Comparison of ENCODE assay signal across 16 cellular contexts in the genomic region with DNA sequence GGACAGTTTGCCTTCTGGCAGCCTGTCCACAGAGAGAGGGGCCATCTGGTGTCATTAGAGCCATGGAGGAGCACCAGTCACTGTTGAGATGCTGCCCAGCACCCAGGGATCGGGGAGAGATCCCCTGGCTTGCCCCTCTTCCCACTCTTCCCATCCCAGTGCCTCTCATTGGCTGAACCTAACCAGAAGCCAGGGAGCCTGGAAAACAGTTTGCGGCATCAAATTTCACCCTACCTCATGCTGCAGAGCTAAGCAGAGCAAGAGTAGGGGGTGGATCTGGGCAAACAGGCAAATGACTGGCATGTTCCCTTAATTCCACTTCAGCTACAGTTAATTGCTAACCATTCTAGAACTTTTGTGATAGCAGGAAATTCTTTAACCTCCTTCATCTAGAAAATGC. TPM values are rescaled to one million over a fixed set of nuclear protein-coding genes. Genes with fewer than 3 reads are reported as not detected.
DNase-seq lines count a peak whose midpoint lies in the region; ATAC-seq, FAIRE-seq and TF ChIP-seq lines count a peak whose summit lies in the region.
"Had no signal": no experiment of that assay in that cellular context is flagged by ENCODE, and none has a peak within 500 bp of the region (broad histone marks: within the 10 kb centered on the region; RNA-seq: fewer than 3 reads in every experiment).

No MANE protein-coding gene starts in this region.

- H3K27me3 ChIP-seq in astrocyte (ENCODE audit: insufficient read depth, low read length), result no peaks in the 10 kb centered on the region
- H3K27me3 ChIP-seq in adrenal gland, result no peaks in the 10 kb centered on the region
- H3K27me3 ChIP-seq: gastroesophageal sphincter had no signal

- no peak overlapping the region for H2AFZ ChIP-seq in astrocyte (ENCODE audit: low read depth, low read length)

- H3K9ac ChIP-seq in astrocyte (ENCODE audit: low read length), result no peak overlapping the region

- H3K27me3 Mint-ChIP-seq in astrocyte (ENCODE audit: low read depth, unreplicated experiment) (no peaks in the 10 kb centered on the region), nephron progenitor cell (ENCODE audit: low read depth, poor library complexity) (peaks cover 5% of the 10 kb centered on the region)
- H3K27me3 Mint-ChIP-seq: type B pancreatic cell had no signal

- intact Hi-C loops in adrenal gland (cut with DNase I), result no loop called here

- no peak for TF ChIP-seq POLR2A in adrenal gland (IDR thresholded peaks at IDR 0.05)

- FAIRE-seq in astrocyte (lab: Jason Lieb, UNC), result no peak

- H3K4me3 Mint-ChIP-seq in astrocyte (ENCODE audit: unreplicated experiment), result no peak overlapping the region
- no peak overlapping the region for H3K4me3 Mint-ChIP-seq in nephron progenitor cell
- H3K4me3 Mint-ChIP-seq: type B pancreatic cell had no signal

- H3K27ac Mint-ChIP-seq in astrocyte (ENCODE audit: unreplicated experiment) (no peak overlapping the region), nephron progenitor cell (no peak overlapping the region)
- H3K27ac Mint-ChIP-seq: type B pancreatic cell had no signal

- H3K36me3 Mint-ChIP-seq in astrocyte (ENCODE audit: low read depth, unreplicated experiment) (peaks cover 9% of the 10 kb centered on the region), nephron progenitor cell (ENCODE audit: low read depth) (no peaks in the 10 kb centered on the region)

- 82 to 94% (median 90%) methylated on average over 2 of the region's 2 CpGs for WGBS in adrenal gland, 4 donors

- H3K36me3 ChIP-seq in astrocyte (ENCODE audit: insufficient read depth, low read length) (no peaks in the 10 kb centered on the region), adrenal gland (replicated peaks in 1 of 2) (no peaks in the 10 kb centered on the region)
- H3K36me3 ChIP-seq: gastroesophageal sphincter had no signal

- peaks cover 16% of the 10 kb centered on the region for H3K4me1 Mint-ChIP-seq in astrocyte (ENCODE audit: low read depth, unreplicated experiment)
- peaks cover 12% of the 10 kb centered on the region for H3K4me1 Mint-ChIP-seq in nephron progenitor cell

- H3K4me1 ChIP-seq in astrocyte (ENCODE audit: insufficient read depth, low read length), result peaks cover 6% of the 10 kb centered on the region
- no peaks in the 10 kb centered on the region for H3K4me1 ChIP-seq in adrenal gland (replicated peaks in 1 of 2)

- H3K4me3 ChIP-seq in astrocyte (ENCODE audit: insufficient read depth, low read depth, low read length) (no peak overlapping the region), adrenal gland (no peak overlapping the region)
- H3K4me3 ChIP-seq: gastroesophageal sphincter had no signal

- H3K9me3 Mint-ChIP-seq in astrocyte (ENCODE audit: unreplicated experiment) (no peaks in the 10 kb centered on the region), nephron progenitor cell (no peaks in the 10 kb centered on the region)
- H3K9me3 Mint-ChIP-seq: type B pancreatic cell had no signal

- DNase-seq in NCI-H1092 treated with DMSO at 0.1 percent for 48 hours (lab: John Stamatoyannopoulos, UW) (peak; percentile 10), NCI-H1092 (lab: John Stamatoyannopoulos, UW) (no peak), NCI-H2107 (lab: John Stamatoyannopoulos, UW) (peak; percentile 34), astrocyte (ENCODE audit: low read depth) (peak; percentile 44), nephron progenitor cell (peak; percentile 39), GDM1 (lab: John Stamatoyannopoulos, UW) (no peak), adrenal gland (no peak)
- DNase-seq: activated CD8-positive, alpha-beta memory T cell treated with anti-CD3 and anti-CD28 coated beads, Interleukin-2, amount 50 U/mL, for 4 hours; amygdala; effector memory CD4-positive, alpha-beta T cell; left colon; NCI-H1930; SHP77 had no signal

- no peak overlapping the region for H3K4me2 ChIP-seq in astrocyte (ENCODE audit: low read length)

- H3K27ac ChIP-seq in astrocyte (ENCODE audit: low read depth, low read length), result no peak overlapping the region
- H3K27ac ChIP-seq in adrenal gland, result no peak overlapping the region

- TF ChIP-seq CTCF in astrocyte (IDR thresholded peaks at IDR 0.05; ENCODE audit: insufficient read depth, low read depth, low read length) (no peak), nephron progenitor cell (IDR thresholded peaks at IDR 0.05) (no peak), adrenal gland (IDR thresholded peaks at IDR 0.05) (no peak)

- H4K20me1 ChIP-seq in astrocyte (ENCODE audit: insufficient read depth, low read length), result peaks cover 42% of the 10 kb centered on the region

- ATAC-seq in GM18520 (IDR thresholded peaks at IDR 0.05; ENCODE audit: unreplicated experiment), result no peak
- ATAC-seq: gastroesophageal sphincter, left colon had no signal

- H3K79me2 ChIP-seq in astrocyte (ENCODE audit: insufficient read depth, low read length), result peaks cover 38% of the 10 kb centered on the region

- H3K9me3 ChIP-seq in astrocyte (ENCODE audit: insufficient read depth, low read depth, low read length) (no peaks in the 10 kb centered on the region), adrenal gland (replicated peaks in 1 of 3) (no peaks in the 10 kb centered on the region)
- H3K9me3 ChIP-seq: gastroesophageal sphincter had no signal

RNA-seq across cellular contexts. Expression of a gene that starts 19.1 kb away (rescaled TPM):
- 14.4 and 18.8 TPM in 2 replicates for total RNA-seq in astrocyte
- 10 to 100 TPM in 1 of 8 donors, 1 to 10 TPM in 7; 1.0 to 13.5 (median 6.4) TPM for total RNA-seq in adrenal gland
- 10 to 100 TPM in 1 of 3 donors, 1 to 10 TPM in 2; 3.8 to 16.7 (median 9.3) TPM for polyA plus RNA-seq in adrenal gland

Comparison
In these comparisons a context has a peak if more than half of its experiments do, and no peak if none do; other contexts are left out.
1. DNase-seq: peak in NCI-H1092 treated with DMSO at 0.1 percent for 48 hours (single experiment), NCI-H2107 (single experiment), astrocyte (single experiment) and nephron progenitor cell (single experiment); none in NCI-H1092 (single experiment), GDM1 (single experiment) and adrenal gland (0 of 7).